In the genomic region with DNA sequence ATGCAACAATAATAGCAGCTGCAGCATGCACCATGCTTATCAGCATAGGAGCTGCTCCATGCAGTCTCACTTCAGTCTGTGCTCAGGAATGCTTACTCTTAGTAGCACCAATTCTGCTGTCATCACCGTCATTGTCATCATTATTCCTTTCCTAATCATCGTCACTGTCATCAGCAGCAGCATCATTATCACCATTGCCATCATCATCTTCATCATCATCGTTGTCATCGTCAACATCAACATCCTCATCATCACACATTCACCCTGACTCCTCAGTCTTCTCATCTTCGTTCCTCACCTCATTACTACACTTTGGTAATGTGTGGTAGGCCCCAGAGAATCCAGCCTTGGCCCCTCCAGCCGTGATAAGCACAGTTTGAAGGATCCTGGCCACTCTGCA, we compare ENCODE assay signal across 29 cellular contexts.
"Had no signal": no experiment of that assay in that cellular context is flagged by ENCODE, and none has a peak within 500 bp of the region (broad histone marks: within the 10 kb centered on the region; RNA-seq: fewer than 3 reads in every experiment).

No MANE protein-coding gene starts in this region.

- FAIRE-seq: colon, islet of Langerhans had no signal

- H3K4me1 Mint-ChIP-seq: naive thymus-derived CD8-positive, alpha-beta T cell; stimulated activated naive B cell treated with anti-CD40 and anti-IgM and Interleukin-4, amounts not matched to agents 10 μg/mL and 1 μg/mL and 100 μg/mL, for 72 hours had no signal

- H3K9me3 Mint-ChIP-seq: dendritic cell treated with granulocyte-macrophage colony-stimulating factor and Interleukin-4, amounts not matched to agents 40 ng/mL and 50 ng/mL, for 4 days; endodermal cell; stimulated activated naive B cell treated with anti-CD40 and anti-IgM and Interleukin-4, amounts not matched to agents 10 μg/mL and 1 μg/mL and 100 μg/mL, for 72 hours; stimulated activated naive CD8-positive, alpha-beta T cell treated with anti-CD3 and anti-CD28 coated beads, Interleukin-15, Interleukin-2, amounts not matched to agents 100 ng/mL and 50 ng/mL, for 24 hours had no signal

- H3K4me3 ChIP-seq: heart right ventricle, left lung, prostate gland, right atrium auricular region, skin epidermis, spleen, thoracic aorta, tibial nerve, upper lobe of right lung, vagina had no signal

- H3K9me3 ChIP-seq: heart right ventricle, left lung, prostate gland, right atrium auricular region, spleen, thoracic aorta, tibial nerve, upper lobe of right lung, vagina had no signal

- H3K36me3 Mint-ChIP-seq: naive thymus-derived CD8-positive, alpha-beta T cell; stimulated activated naive B cell treated with anti-CD40 and anti-IgM and Interleukin-4, amounts not matched to agents 10 μg/mL and 1 μg/mL and 100 μg/mL, for 72 hours had no signal

- H3K36me3 ChIP-seq: heart right ventricle, left lung, prostate gland, right atrium auricular region, spleen, thoracic aorta, tibial nerve, upper lobe of right lung, vagina had no signal

- H3K4me3 Mint-ChIP-seq: dendritic cell treated with granulocyte-macrophage colony-stimulating factor and Interleukin-4, amounts not matched to agents 40 ng/mL and 50 ng/mL, for 4 days; endodermal cell; naive thymus-derived CD8-positive, alpha-beta T cell; stimulated activated naive B cell treated with anti-CD40 and anti-IgM and Interleukin-4, amounts not matched to agents 10 μg/mL and 1 μg/mL and 100 μg/mL, for 72 hours; stimulated activated naive CD8-positive, alpha-beta T cell treated with anti-CD3 and anti-CD28 coated beads, Interleukin-15, Interleukin-2, amounts not matched to agents 100 ng/mL and 50 ng/mL, for 24 hours had no signal

- H3K4me1 ChIP-seq: prostate gland had no signal

- ATAC-seq: esophagus mucosa; heart right ventricle; left cardiac atrium; left lung; naive thymus-derived CD8-positive, alpha-beta T cell; upper lobe of right lung had no signal

- DNase-seq: effector CD8-positive, alpha-beta T cell; endodermal cell; foreskin fibroblast; glutamatergic neuron; heart right ventricle; hippocampal formation; left cardiac atrium; left lung; mesendoderm; midbrain; naive thymus-derived CD8-positive, alpha-beta T cell; nephron progenitor cell; nucleus accumbens; spleen; stimulated activated CD4-positive, alpha-beta T cell treated with anti-CD3 and anti-CD28 coated beads, Interleukin-4, amount 100 ng/mL, for 4 hours; stimulated activated naive B cell treated with anti-CD40 and anti-IgM and Interleukin-4, amounts not matched to agents 10 μg/mL and 1 μg/mL and 100 μg/mL, for 72 hours; upper lobe of right lung had no signal

- H3K27me3 Mint-ChIP-seq: dendritic cell treated with granulocyte-macrophage colony-stimulating factor and Interleukin-4, amounts not matched to agents 40 ng/mL and 50 ng/mL, for 4 days; stimulated activated naive B cell treated with anti-CD40 and anti-IgM and Interleukin-4, amounts not matched to agents 10 μg/mL and 1 μg/mL and 100 μg/mL, for 72 hours; stimulated activated naive CD8-positive, alpha-beta T cell treated with anti-CD3 and anti-CD28 coated beads, Interleukin-15, Interleukin-2, amounts not matched to agents 100 ng/mL and 50 ng/mL, for 24 hours had no signal

- H3K27me3 ChIP-seq: heart right ventricle, left lung, right atrium auricular region, spleen, tibial nerve, upper lobe of right lung, vagina had no signal

- H3K27ac Mint-ChIP-seq: dendritic cell treated with granulocyte-macrophage colony-stimulating factor and Interleukin-4, amounts not matched to agents 40 ng/mL and 50 ng/mL, for 4 days; endodermal cell; naive thymus-derived CD8-positive, alpha-beta T cell; stimulated activated naive B cell treated with anti-CD40 and anti-IgM and Interleukin-4, amounts not matched to agents 10 μg/mL and 1 μg/mL and 100 μg/mL, for 72 hours; stimulated activated naive CD8-positive, alpha-beta T cell treated with anti-CD3 and anti-CD28 coated beads, Interleukin-15, Interleukin-2, amounts not matched to agents 100 ng/mL and 50 ng/mL, for 24 hours had no signal

- H3K27ac ChIP-seq: epithelial cell of prostate, left lung, prostate gland, right atrium auricular region, skin epidermis, thoracic aorta, tibial nerve, upper lobe of right lung, vagina had no signal
